8 cellular contexts compared by ENCODE assay signal in the genomic region with DNA sequence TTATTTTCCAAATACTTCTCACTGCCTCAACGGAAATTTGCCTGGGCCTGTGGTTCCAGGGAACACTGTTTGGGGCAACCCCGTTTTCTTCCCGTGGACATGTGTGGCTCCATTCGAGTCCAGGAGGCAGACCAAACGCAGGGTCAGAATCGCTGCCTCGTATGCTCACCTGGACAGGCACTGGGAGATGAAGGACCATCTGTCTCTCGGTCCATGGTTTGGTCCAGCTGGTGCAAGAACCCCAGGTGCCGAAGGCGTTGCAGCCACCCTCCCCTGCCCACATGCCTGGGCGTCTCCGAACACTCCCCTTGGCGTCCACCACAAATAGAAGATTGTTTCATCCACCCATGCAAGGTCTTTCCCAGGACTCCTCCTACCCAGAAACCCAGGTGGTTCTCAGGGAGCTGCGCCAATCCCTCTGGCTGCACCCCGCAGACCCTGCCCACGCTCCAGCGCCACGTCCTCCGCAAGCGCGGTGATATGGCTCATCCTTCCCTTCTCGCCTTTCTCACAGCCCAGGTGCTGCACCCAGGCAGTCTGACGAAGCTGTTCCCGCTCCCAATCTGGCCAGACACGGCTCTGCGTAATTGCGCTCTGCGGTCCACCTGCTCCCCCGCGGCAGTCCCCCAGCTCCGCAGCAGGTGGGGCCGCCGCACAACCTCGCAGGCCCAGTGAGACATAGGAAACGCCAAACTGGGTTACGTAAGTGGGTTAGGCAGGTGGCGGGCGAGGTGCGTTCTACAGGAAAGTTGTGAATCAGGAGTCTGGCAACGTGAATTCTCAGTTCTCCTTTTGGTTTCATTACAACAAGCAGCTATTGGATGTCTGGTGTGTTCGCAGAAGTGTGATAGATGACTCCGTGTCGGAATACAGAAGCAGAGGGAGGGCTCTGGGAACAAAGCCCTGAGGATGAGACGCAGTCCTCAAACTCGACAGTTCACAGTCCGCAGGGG.
DNase-seq lines count a peak whose midpoint lies in the region; ATAC-seq and TF ChIP-seq lines count a peak whose summit lies in the region.

No MANE protein-coding gene starts in this region.

- BruUV-seq in MCF 10A (replicated peaks; lab: Mats Ljungman, UMichigan) = no TSS peak

- DNase-seq in NCI-H345 treated with DMSO at 0.1 percent for 48 hours (lab: John Stamatoyannopoulos, UW; ENCODE audit: unreplicated experiment) (peak; percentile 25), MCF 10A (ENCODE audit: unreplicated experiment) (peak; percentile 90), iris pigment epithelial cell (ENCODE audit: low read depth) (peak; percentile 66), spleen (peak; percentile 85), UCSD-AML1 (lab: John Stamatoyannopoulos, UW; ENCODE audit: unreplicated experiment) (no peak)

- H3K27me3 Mint-ChIP-seq in MCF 10A (ENCODE audit: insufficient read depth, unreplicated experiment) = no peaks in the 10 kb centered on the region

- H3K4me1 ChIP-seq in spleen = peaks cover 0 to 13% (median 8%) of the 10 kb centered on the region in 6 donors

- intact Hi-C loops in MCF 10A (cut with micrococcal nuclease) (no loop called here), spleen (cut with DNase I; ENCODE audit: low total_unique reads) (loop anchor here (10.0 kb wide), 1 partner anchor 653 kb away; no protein-coding TSS in a partner anchor)

- no peak overlapping the region for H3K27ac ChIP-seq in 22Rv1
- H3K27ac ChIP-seq in spleen = no peak overlapping the region

- 27 to 41% (median 30%) methylated on average over 41 to 46 of the region's 46 CpGs for WGBS in spleen, 5 donors

- H3K4me3 Mint-ChIP-seq in MCF 10A (ENCODE audit: unreplicated experiment) = peak overlapping the region; percentile 75

- peak overlapping the region; percentile 86 for H3K27ac Mint-ChIP-seq in MCF 10A (ENCODE audit: low read depth, unreplicated experiment)

- no peaks in the 10 kb centered on the region for H3K9me3 Mint-ChIP-seq in MCF 10A (ENCODE audit: unreplicated experiment)

- no peaks in the 10 kb centered on the region for H3K36me3 ChIP-seq in spleen

- POLR2A ChIA-PET in MCF 10A (lab: Yijun Ruan, JAX) = interaction anchor here (0.5 to 2.0 kb wide), 13 partner anchors 9 to 905 kb away, joined by 3 to 18 read pairs (median 4); a partner anchor contains a TSS

- CTCF ChIA-PET in MCF 10A (lab: Yijun Ruan, JAX) = interaction anchor here (0.6 to 1.6 kb wide), 7 partner anchors 10 to 1396 kb away, joined by 3 to 5 read pairs (median 3); no protein-coding TSS in a partner anchor

- no peaks in the 10 kb centered on the region for H3K36me3 Mint-ChIP-seq in MCF 10A (ENCODE audit: insufficient read depth, unreplicated experiment)

- peaks cover 0 to 27% (median 4%) of the 10 kb centered on the region in 7 donors for H3K27me3 ChIP-seq in spleen (replicated peaks in 1 of 7)

- peak overlapping the region in 7 of 8 donors; percentile 17 to 60 (median 27) for H3K4me3 ChIP-seq in spleen

- ATAC-seq in GM18858 (IDR thresholded peaks at IDR 0.05; ENCODE audit: unreplicated experiment) = peak; percentile 80
- peak; percentile 82 for ATAC-seq in HG03095 (IDR thresholded peaks at IDR 0.05; ENCODE audit: unreplicated experiment)

- H3K9me3 ChIP-seq in spleen = peaks cover 0 to 8% (median 0%) of the 10 kb centered on the region in 8 donors

- peaks cover 23% of the 10 kb centered on the region for H3K4me1 Mint-ChIP-seq in MCF 10A (ENCODE audit: insufficient read depth, unreplicated experiment)

- TF ChIP-seq CTCF in 22Rv1 (IDR thresholded peaks at IDR 0.05) (peak; percentile 67), MCF 10A (IDR thresholded peaks at IDR 0.05; ENCODE audit: unreplicated experiment) (peak; percentile 37), spleen (IDR thresholded peaks at IDR 0.05 in 8 of 11, conservative IDR thresholded peaks at IDR 0.05 in 3 of 11) (peak; percentile 24 to 64 (median 47))

- TF ChIP-seq POLR2A in spleen (IDR thresholded peaks at IDR 0.05) = no peak
